Comparison of ENCODE assay signal across 14 cellular contexts in the genomic region with DNA sequence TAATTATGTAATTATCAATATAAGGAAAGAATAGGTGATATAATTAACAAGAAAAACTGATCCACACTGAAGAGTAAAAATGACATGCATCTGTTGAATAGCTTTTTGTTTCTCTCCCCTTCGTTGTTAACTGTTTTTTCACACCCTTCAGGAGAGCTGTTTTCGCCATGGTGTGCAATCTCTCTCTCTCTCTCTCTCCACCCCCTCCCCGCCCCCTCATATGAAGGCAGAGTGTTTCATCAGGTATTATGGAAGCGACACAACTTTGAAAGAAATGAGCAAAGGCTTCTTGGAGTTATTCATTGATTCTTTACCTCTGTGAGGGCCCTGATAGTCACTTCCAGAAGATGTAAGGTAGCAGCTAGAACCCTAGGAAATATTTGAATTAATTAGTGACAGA.
DNase-seq lines count a peak whose midpoint lies in the region; ATAC-seq, FAIRE-seq and TF ChIP-seq lines count a peak whose summit lies in the region.
"Had no signal": no experiment of that assay in that cellular context is flagged by ENCODE, and none has a peak within 500 bp of the region (broad histone marks: within the 10 kb centered on the region; RNA-seq: fewer than 3 reads in every experiment).

No MANE protein-coding gene starts in this region.

- H3K4me3 ChIP-seq in K562 (no peak overlapping the region), prostate gland (no peak overlapping the region)
- H3K4me3 ChIP-seq: HAP-1 had no signal

- intact Hi-C loops in K562 (cut with micrococcal nuclease) (no loop called here), prostate gland (cut with DNase I) (no loop called here)

- DNase-seq in DMS79 treated with DMSO at 0.1 percent for 48 hours (lab: John Stamatoyannopoulos, UW) (peak; percentile 39), DMS79 (lab: John Stamatoyannopoulos, UW) (no peak), DMS 273 treated with DMSO at 0.1 percent for 48 hours (lab: John Stamatoyannopoulos, UW) (peak; percentile 85), NCI-H524 (lab: John Stamatoyannopoulos, UW) (peak; percentile 89 to 96), K562 (ENCODE audit: extremely low read depth in 1 of 4, low spot score in 3 of 4) (no peak), prostate gland (ENCODE audit: low spot score) (no peak)
- DNase-seq: BE2C; CD4-positive, alpha-beta memory T cell; EL; SHP77 treated with DMSO at 0.1 percent for 48 hours had no signal

- H2AFZ ChIP-seq in K562 (ENCODE audit: low read depth, low read length), result no peak overlapping the region

- TF ChIP-seq EP300 in K562 (IDR thresholded peaks at IDR 0.05; ENCODE audit: low read length), result no peak

- TF ChIP-seq CTCF in K562 (IDR thresholded peaks at IDR 0.05 in 2 of 3, conservative IDR thresholded peaks at IDR 0.05 in 1 of 3; ENCODE audit: insufficient read depth in 2 of 3, low read depth in 1 of 3, low read length in 3 of 3) (no peak), prostate gland (IDR thresholded peaks at IDR 0.05) (no peak)

- CTCF ChIA-PET in K562 (lab: Yijun Ruan, JAX; ENCODE audit: low intra/inter-chr PET ratio), result no interaction called here

- no peaks in the 10 kb centered on the region for H3K9me1 ChIP-seq in K562 (ENCODE audit: control insufficient read depth, insufficient read depth, low read length)

- BruUV-seq in K562 (replicated peaks; lab: Mats Ljungman, UMichigan), result no TSS peak

- 10% methylated on average over 3 of the region's 4 CpGs for WGBS in K562 (ENCODE audit: insufficient coverage, low coverage, missing lambda C conversion rate)
- 78% methylated on average over 4 of the region's 4 CpGs for WGBS in prostate gland

- no peaks in the 10 kb centered on the region for H3K79me2 ChIP-seq in K562 (ENCODE audit: control insufficient read depth, insufficient read depth, low read length)

- no peak overlapping the region for H3K9ac ChIP-seq in K562 (ENCODE audit: insufficient read depth in 1 of 2, low read depth in 2 of 2, low read length in 2 of 2)

- no peak for TF ChIP-seq POLR2A in K562 (conservative IDR thresholded peaks at IDR 0.05)
- TF ChIP-seq POLR2A in prostate gland (IDR thresholded peaks at IDR 0.05), result no peak

- TF ChIP-seq RAD21 in K562 (CRISPR knock-in tag; conservative IDR thresholded peaks at IDR 0.05 in 1 of 2, IDR thresholded peaks at IDR 0.05 in 1 of 2), result no peak

- no peaks in the 10 kb centered on the region for H3K27me3 ChIP-seq in K562 (ENCODE audit: control insufficient read depth in 2 of 2, insufficient read depth in 2 of 2, low read length in 2 of 2)
- no peaks in the 10 kb centered on the region for H3K27me3 ChIP-seq in prostate gland (replicated peaks; ENCODE audit: insufficient read depth)
- H3K27me3 ChIP-seq: BE2C had no signal

- no peaks in the 10 kb centered on the region for H3K36me3 ChIP-seq in K562 (ENCODE audit: control insufficient read depth, insufficient read depth, low read length)
- no peaks in the 10 kb centered on the region for H3K36me3 ChIP-seq in prostate gland
- H3K36me3 ChIP-seq: BE2C, HAP-1 had no signal

- ATAC-seq in K562, result no peak
- ATAC-seq in GM21447 (IDR thresholded peaks at IDR 0.05; ENCODE audit: unreplicated experiment), result no peak
- no peak for ATAC-seq in GM21529 (IDR thresholded peaks at IDR 0.05; ENCODE audit: unreplicated experiment)

- H3K9me3 ChIP-seq in K562 (replicated peaks; ENCODE audit: control insufficient read depth, insufficient read depth, low read depth, low read length) (no peaks in the 10 kb centered on the region), prostate gland (no peaks in the 10 kb centered on the region)
- H3K9me3 ChIP-seq: HAP-1 had no signal

- H3K4me2 ChIP-seq in K562 (ENCODE audit: insufficient read depth, low read length), result no peak overlapping the region

- POLR2A ChIA-PET in K562 (lab: Yijun Ruan, JAX), result no interaction called here

- in situ Hi-C loops in K562 (cut with MboI), result no loop called here

- H4K20me1 ChIP-seq in K562 (replicated peaks; ENCODE audit: control insufficient read depth, insufficient read depth, low read length), result no peaks in the 10 kb centered on the region

- H3K27ac ChIP-seq in K562 (ENCODE audit: extremely low read depth, low read depth, low read length) (no peak overlapping the region), prostate gland (no peak overlapping the region)
- H3K27ac ChIP-seq: 22Rv1 had no signal

- H3K4me1 ChIP-seq in K562 (replicated peaks in 1 of 2; ENCODE audit: control insufficient read depth in 2 of 2, insufficient read depth in 2 of 2, low read length in 2 of 2) (no peaks in the 10 kb centered on the region), prostate gland (replicated peaks) (no peaks in the 10 kb centered on the region)

- no peak for FAIRE-seq in K562 (lab: Jason Lieb, UNC)

TF ChIP-seq in K562, 482 proteins besides CTCF, POLR2A, EP300 and RAD21:
- TF ChIP-seq EGR1 (conservative IDR thresholded peaks at IDR 0.05) (0 out of 2 replicates have a peak, but pooled peaks have one; percentile 31), ZNF175 (CRISPR knock-in tag; IDR thresholded peaks at IDR 0.05; ENCODE audit: low read depth) (no peak), NR2F6 (CRISPR knock-in tag; IDR thresholded peaks at IDR 0.05) (no peak), RB1 (IDR thresholded peaks at IDR 0.05; ENCODE audit: low read depth) (no peak), SREBF2 (CRISPR knock-in tag; IDR thresholded peaks at IDR 0.05) (no peak), PHF8 (IDR thresholded peaks at IDR 0.05; ENCODE audit: borderline replicate concordance, low read length) (no peak), ETS2 (tag; IDR thresholded peaks at IDR 0.05; ENCODE audit: borderline replicate concordance, poor library complexity, severe bottlenecking) (no peak)
- TF ChIP-seq, protein P1, sequence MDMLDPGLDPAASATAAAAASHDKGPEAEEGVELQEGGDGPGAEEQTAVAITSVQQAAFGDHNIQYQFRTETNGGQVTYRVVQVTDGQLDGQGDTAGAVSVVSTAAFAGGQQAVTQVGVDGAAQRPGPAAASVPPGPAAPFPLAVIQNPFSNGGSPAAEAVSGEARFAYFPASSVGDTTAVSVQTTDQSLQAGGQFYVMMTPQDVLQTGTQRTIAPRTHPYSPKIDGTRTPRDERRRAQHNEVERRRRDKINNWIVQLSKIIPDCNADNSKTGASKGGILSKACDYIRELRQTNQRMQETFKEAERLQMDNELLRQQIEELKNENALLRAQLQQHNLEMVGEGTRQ (CRISPR knock-in tag; IDR thresholded peaks at IDR 0.05), result no peak

Comparison
In these comparisons a context has a peak if more than half of its experiments do, and no peak if none do; other contexts are left out.
1. DNase-seq: peak in DMS79 treated with DMSO at 0.1 percent for 48 hours (single experiment), DMS 273 treated with DMSO at 0.1 percent for 48 hours (single experiment) and NCI-H524 (2 of 2); none in DMS79 (single experiment), K562 (0 of 4) and prostate gland (single experiment).